Comparison of ENCODE assay signal across 18 cellular contexts in genomic region chr7:45129181-45129800, GRCh38. TPM values are rescaled to one million over a fixed set of nuclear protein-coding genes. Genes with fewer than 3 reads are reported as not detected.
DNase-seq lines count a peak whose midpoint lies in the region; ATAC-seq and TF ChIP-seq lines count a peak whose summit lies in the region.
"Had no signal": no experiment of that assay in that cellular context is flagged by ENCODE, and none has a peak within 500 bp of the region (broad histone marks: within the 10 kb centered on the region; RNA-seq: fewer than 3 reads in every experiment).

No MANE protein-coding gene starts in this region.

- DNase-seq in CD4-positive, CD25-positive, alpha-beta regulatory T cell = no peak
- DNase-seq in cerebellar cortex (ENCODE audit: low spot score) (peak; percentile 54), neuronal stem cell (ENCODE audit: low spot score) (no peak), NCI-H2171 treated with DMSO at 0.1 percent for 48 hours (lab: John Stamatoyannopoulos, UW) (no peak), SK-N-DZ (ENCODE audit: low spot score) (no peak), DMS 273 (lab: John Stamatoyannopoulos, UW; ENCODE audit: unreplicated experiment) (no peak)
- no peak for DNase-seq in activated CD4-positive, alpha-beta T cell treated with anti-CD3 and anti-CD28 coated beads for 4 hours
- DNase-seq: DMS153, KG1, NCI-H1048, NCI-H146, NCI-H2081 treated with DMSO at 0.1 percent for 48 hours, NCI-H510A treated with DMSO at 0.1 percent for 48 hours, Right ventricle myocardium superior had no signal

- H3K4me1 ChIP-seq in CD4-positive, CD25-positive, alpha-beta regulatory T cell (ENCODE audit: control insufficient read depth, insufficient read depth, low read length, poor library complexity, severe bottlenecking) = no peaks in the 10 kb centered on the region
- H3K4me1 ChIP-seq in Loucy (ENCODE audit: insufficient read depth, low read length, poor library complexity, severe bottlenecking) (no peaks in the 10 kb centered on the region), neuronal stem cell (ENCODE audit: control insufficient read depth in 2 of 2, insufficient read depth in 1 of 2, low read depth in 1 of 2, low read length in 2 of 2) (peaks cover 3 to 5% of the 10 kb centered on the region in 2 donors)
- H3K4me1 ChIP-seq: A549 had no signal

- no peak overlapping the region for H3K4ac ChIP-seq in neuronal stem cell (ENCODE audit: low read length)

- H3K9me3 ChIP-seq in CD4-positive, CD25-positive, alpha-beta regulatory T cell (ENCODE audit: control insufficient read depth in 2 of 2, low read length in 2 of 2) = no peaks in the 10 kb centered on the region
- H3K9me3 ChIP-seq in Loucy (ENCODE audit: insufficient read depth, low read depth, low read length) (no peaks in the 10 kb centered on the region), neuronal stem cell (replicated peaks in 1 of 2; ENCODE audit: control insufficient read depth in 2 of 2, insufficient read depth in 1 of 2, low read depth in 1 of 2, low read length in 2 of 2) (no peaks in the 10 kb centered on the region)
- H3K9me3 ChIP-seq: A549 had no signal

- H3K27me3 Mint-ChIP-seq in CD4-positive, CD25-positive, alpha-beta regulatory T cell = peaks cover 5% of the 10 kb centered on the region

- peak overlapping the region; percentile 72 for H4K8ac ChIP-seq in neuronal stem cell (ENCODE audit: low read depth, low read length)

- no peaks in the 10 kb centered on the region for H4K20me1 ChIP-seq in Loucy (ENCODE audit: insufficient read depth, low read length, poor library complexity, severe bottlenecking)

- H3K9ac ChIP-seq in Loucy (ENCODE audit: low read depth, low read length, poor library complexity, severe bottlenecking) = no peak overlapping the region
- H3K9ac ChIP-seq in neuronal stem cell (ENCODE audit: low read depth, low read length, poor library complexity) = peak overlapping the region; percentile 63

- no peaks in the 10 kb centered on the region for H3K9me2 ChIP-seq in Loucy (replicated peaks; ENCODE audit: low read depth, low read length)

- no peaks in the 10 kb centered on the region for H3F3A ChIP-seq in Loucy (ENCODE audit: low read depth)

- H2BK15ac ChIP-seq in neuronal stem cell (ENCODE audit: low read length) = peak overlapping the region; percentile 40

- peak overlapping the region; percentile 11 for H2BK5ac ChIP-seq in neuronal stem cell (ENCODE audit: low read length)

- no peak overlapping the region for H3K14ac ChIP-seq in neuronal stem cell (ENCODE audit: low read length)

- no peak overlapping the region for H3K27ac ChIP-seq in CD4-positive, CD25-positive, alpha-beta regulatory T cell (ENCODE audit: insufficient read depth, low read length, poor library complexity, severe bottlenecking)
- H3K27ac ChIP-seq in neuronal stem cell (replicated peaks; ENCODE audit: low read length) = no peak overlapping the region
- H3K27ac ChIP-seq: A549 had no signal

- H3K9me3 Mint-ChIP-seq in CD4-positive, CD25-positive, alpha-beta regulatory T cell = no peaks in the 10 kb centered on the region

- H2AFZ ChIP-seq in Loucy (ENCODE audit: low read length) (no peak overlapping the region), neuronal stem cell (ENCODE audit: low read length) (no peak overlapping the region)

- peak overlapping the region; percentile 74 for H2AK5ac ChIP-seq in neuronal stem cell (ENCODE audit: low read depth, low read length)

- H3K4me1 Mint-ChIP-seq in CD4-positive, CD25-positive, alpha-beta regulatory T cell = peaks cover 0 to 4% (median under 1%) of the 10 kb centered on the region in 4 donors

- no peak overlapping the region for H3K4me3 Mint-ChIP-seq in CD4-positive, CD25-positive, alpha-beta regulatory T cell

- H3K79me2 ChIP-seq in Loucy (ENCODE audit: insufficient read depth, low read length) = no peaks in the 10 kb centered on the region

- H3K36me3 Mint-ChIP-seq in CD4-positive, CD25-positive, alpha-beta regulatory T cell = no peaks in the 10 kb centered on the region

- WGBS in neuronal stem cell (ENCODE audit: extremely low coverage in 2 of 2, insufficient read length in 2 of 2, insufficient replicate concordance in 1 of 2), 2 donors = no CpG with 5 or more reads among the region's 15 CpGs

- peaks cover 2% of the 10 kb centered on the region for H3K79me1 ChIP-seq in neuronal stem cell (ENCODE audit: low read depth, low read length)

- H3K4me2 ChIP-seq in Loucy (ENCODE audit: low read depth, low read length, poor library complexity, severe bottlenecking) (no peak overlapping the region), neuronal stem cell (ENCODE audit: insufficient read depth, low read length, poor library complexity, severe bottlenecking) (no peak overlapping the region)
- H3K4me2 ChIP-seq: A549 had no signal

- H3K23ac ChIP-seq in neuronal stem cell (ENCODE audit: low read depth, low read length, poor library complexity) = no peak overlapping the region

- no peaks in the 10 kb centered on the region for H3K36me3 ChIP-seq in CD4-positive, CD25-positive, alpha-beta regulatory T cell (ENCODE audit: control insufficient read depth, insufficient read depth, low read length)
- no peaks in the 10 kb centered on the region for H3K36me3 ChIP-seq in Loucy (ENCODE audit: insufficient read depth, low read length)
- no peaks in the 10 kb centered on the region for H3K36me3 ChIP-seq in neuronal stem cell (replicated peaks in 1 of 2; ENCODE audit: control insufficient read depth in 2 of 2, insufficient read depth in 2 of 2, low read length in 2 of 2)

- no peak for ATAC-seq in CD4-positive, CD25-positive, alpha-beta regulatory T cell (ENCODE audit: low read depth in 2 of 2)
- ATAC-seq: Panc1 had no signal

- TF ChIP-seq CTCF in Loucy (conservative IDR thresholded peaks at IDR 0.05; ENCODE audit: low read length) = 0 out of 2 replicates have a peak, but pooled peaks have one; percentile 8

- no peaks in the 10 kb centered on the region for H3K27me3 ChIP-seq in CD4-positive, CD25-positive, alpha-beta regulatory T cell (ENCODE audit: control insufficient read depth, insufficient read depth, low read length)
- H3K27me3 ChIP-seq in Loucy (ENCODE audit: insufficient read depth, low read length, poor library complexity, severe bottlenecking) = no peaks in the 10 kb centered on the region
- H3K27me3 ChIP-seq in neuronal stem cell (ENCODE audit: control insufficient read depth in 3 of 3, insufficient read depth in 3 of 3, low read depth in 1 of 3, low read length in 3 of 3) = peaks cover 0 to 13% (median 0%) of the 10 kb centered on the region in 3 experiments

- H4K91ac ChIP-seq in neuronal stem cell (ENCODE audit: low read depth, low read length, poor library complexity) = no peak overlapping the region

- no peak overlapping the region for H2BK120ac ChIP-seq in neuronal stem cell (ENCODE audit: low read depth, low read length)

- peak overlapping the region; percentile 27 for H3K18ac ChIP-seq in neuronal stem cell (ENCODE audit: low read length)

- peak overlapping the region in 2 of 3 donors; percentile 13 to 38 for H3K27ac Mint-ChIP-seq in CD4-positive, CD25-positive, alpha-beta regulatory T cell

- no peak overlapping the region for H3K4me3 ChIP-seq in CD4-positive, CD25-positive, alpha-beta regulatory T cell (ENCODE audit: low read depth, low read length)
- H3K4me3 ChIP-seq in Loucy (ENCODE audit: low read length, poor library complexity, severe bottlenecking) = no peak overlapping the region
- H3K4me3 ChIP-seq in neuronal stem cell (ENCODE audit: low read length in 2 of 2) = no peak overlapping the region
- H3K4me3 ChIP-seq: A549 had no signal

- no peak overlapping the region for H2BK12ac ChIP-seq in neuronal stem cell (ENCODE audit: low read length)

RNA-seq across cellular contexts. Expression of gene TBRG4, which starts 17.8 kb away (rescaled TPM):
- 48.4 TPM for total RNA-seq in CD4-positive, CD25-positive, alpha-beta regulatory T cell
- polyA plus RNA-seq in CD4-positive, CD25-positive, alpha-beta regulatory T cell = 10 to 100 TPM; 42.6 to 54.3 (median 45.2) TPM
- polyA plus RNA-seq in neuronal stem cell (2013, experiment 1 of 2) = 46.9 TPM
- polyA plus RNA-seq in neuronal stem cell (2013, experiment 2 of 2) = 46.7 TPM
- 105 and 131 TPM in 2 replicates for polyA plus RNA-seq in SK-N-DZ (2014; cell fraction: cytosol; rRNA removed)
- polyA plus RNA-seq in SK-N-DZ (2014; cell fraction: nucleus; rRNA removed) = 294 and 315 TPM in 2 replicates

RNA-seq across cellular contexts. Expression of gene RAMP3, which starts 28.3 kb away (rescaled TPM):
- not detected for total RNA-seq in CD4-positive, CD25-positive, alpha-beta regulatory T cell
- polyA plus RNA-seq in CD4-positive, CD25-positive, alpha-beta regulatory T cell = not detected
- polyA plus RNA-seq in neuronal stem cell (2013, experiment 1 of 2) = 0.15 TPM
- polyA plus RNA-seq in neuronal stem cell (2013, experiment 2 of 2) = 0.18 TPM
- not detected in 2 replicates for polyA plus RNA-seq in SK-N-DZ (2014; cell fraction: cytosol; rRNA removed)
- polyA plus RNA-seq in SK-N-DZ (2014; cell fraction: nucleus; rRNA removed) = not detected in 2 replicates
- total RNA-seq: MCF 10A had no signal
- polyA plus RNA-seq: A549 had no signal

RNA-seq across cellular contexts. Expression of gene NACAD, which starts 40.5 kb away (rescaled TPM):
- total RNA-seq in CD4-positive, CD25-positive, alpha-beta regulatory T cell = 0.07 TPM
- not detected for polyA plus RNA-seq in CD4-positive, CD25-positive, alpha-beta regulatory T cell
- 3.5 TPM for polyA plus RNA-seq in neuronal stem cell (2013, experiment 1 of 2)
- 3.6 TPM for polyA plus RNA-seq in neuronal stem cell (2013, experiment 2 of 2)
- 13.3 and 13.4 TPM in 2 replicates for polyA plus RNA-seq in SK-N-DZ (2014; cell fraction: cytosol; rRNA removed)
- polyA plus RNA-seq in SK-N-DZ (2014; cell fraction: nucleus; rRNA removed) = 11.7 and 20.9 TPM in 2 replicates
- total RNA-seq: MCF 10A had no signal
